ENCODE assay signal across 38 cellular contexts in genomic region chr9:72327631-72328030, GRCh38. TPM values are rescaled to one million over a fixed set of nuclear protein-coding genes. Genes with fewer than 3 reads are reported as not detected.
A peak's percentile ranks its signal among the peaks of the same experiment; 100 is the strongest.
DNase-seq lines count a peak whose midpoint lies in the region; ATAC-seq, FAIRE-seq and TF ChIP-seq lines count a peak whose summit lies in the region.
"Had no signal": no experiment of that assay in that cellular context is flagged by ENCODE, and none has a peak within 500 bp of the region (broad histone marks: within the 10 kb centered on the region; RNA-seq: fewer than 3 reads in every experiment).

No MANE protein-coding gene starts in this region.

- intact Hi-C loops in pancreas (cut with DNase I) = no loop called here

- FAIRE-seq in pancreas (lab: Jason Lieb, UNC) = no peak
- FAIRE-seq: endometrium, H54, islet of Langerhans had no signal

- DNase-seq in GM10248 (ENCODE audit: extremely low spot score) (peak; percentile 29), HK-2 (ENCODE audit: unreplicated experiment) (no peak), pancreas (no peak), osteocyte (ENCODE audit: extremely low spot score, unreplicated experiment) (no peak)
- DNase-seq in activated naive CD8-positive, alpha-beta T cell treated with anti-CD3 and anti-CD28 coated beads, Interleukin-2, amount 50 U/mL, for 24 hours = no peak
- DNase-seq: activated CD4-positive, alpha-beta T cell treated with anti-CD3 and anti-CD28 coated beads, Interleukin-2, amount 50 U/mL, for 48 hours; activated CD4-positive, CD25-positive, alpha-beta regulatory T cell treated with anti-CD3 and anti-CD28 coated beads, Interleukin-2, amount 50 U/mL, for 72 hours; activated CD8-positive, alpha-beta memory T cell treated with anti-CD3 and anti-CD28 coated beads, Interleukin-2, amount 50 U/mL, for 4 hours; activated naive CD4-positive, alpha-beta T cell treated with anti-CD3 and anti-CD28 coated beads for 36 hours; amniotic stem cell; C1 segment of cervical spinal cord; COR-L47; DMS53; dorsolateral prefrontal cortex; esophagus squamous epithelium; foreskin keratinocyte; head of caudate nucleus; left ventricle myocardium inferior; mesendoderm; MV-4-11; NCI-H1436 treated with DMSO at 0.1 percent for 48 hours; NCI-H2081 treated with DMSO at 0.1 percent for 48 hours; NCI-H2227 treated with DMSO at 0.1 percent for 48 hours; NCI-H69; Peyer's patch; SHP77 treated with DMSO at 0.1 percent for 48 hours; stimulated activated naive CD4-positive, alpha-beta T cell had no signal

- H3K4me1 Mint-ChIP-seq in activated naive CD8-positive, alpha-beta T cell treated with anti-CD3 and anti-CD28 coated beads, Interleukin-2, amount 50 U/mL, for 24 hours = peaks cover 3% of the 10 kb centered on the region
- H3K4me1 Mint-ChIP-seq in osteocyte (ENCODE audit: unreplicated experiment) = no peaks in the 10 kb centered on the region

- no peak overlapping the region for H3K4me3 ChIP-seq in pancreas
- H3K4me3 ChIP-seq: dorsolateral prefrontal cortex, esophagus squamous epithelium, left ventricle myocardium inferior, Peyer's patch, skin epidermis had no signal

- CTCF ChIA-PET in GM10248 (lab: Yijun Ruan, JAX) = interaction anchor here (1.1 kb wide), 1 partner anchor 265 kb away, joined by 3 read pairs; no protein-coding TSS in a partner anchor

- no peak overlapping the region for H3K4me3 Mint-ChIP-seq in activated naive CD8-positive, alpha-beta T cell treated with anti-CD3 and anti-CD28 coated beads, Interleukin-2, amount 50 U/mL, for 24 hours
- H3K4me3 Mint-ChIP-seq in osteocyte (ENCODE audit: unreplicated experiment) = no peak overlapping the region
- H3K4me3 Mint-ChIP-seq: activated naive CD4-positive, alpha-beta T cell treated with anti-CD3 and anti-CD28 coated beads for 36 hours; activated T-helper 1 cell treated with anti-CD3 and anti-CD28 coated beads, Interleukin-12 subunit alpha, Interleukin-12 subunit beta, Interleukin-2, Interleukin-4 antibody, amounts not matched to agents 30 ng/mL and 10 ng/mL and 1 ng/mL, durations not matched to agents 14 hours and 24 hours and 36 hours; neural crest cell; type B pancreatic cell had no signal

- no peaks in the 10 kb centered on the region for H3K27me3 ChIP-seq in pancreas
- H3K27me3 ChIP-seq: dorsolateral prefrontal cortex, esophagus squamous epithelium, foreskin keratinocyte, Peyer's patch had no signal

- POLR2A ChIA-PET in GM10248 (lab: Yijun Ruan, JAX) = no interaction called here

- WGBS in pancreas, 2 donors = 76 to 83% methylated on average over 10 of the region's 10 CpGs

- H3K27me3 Mint-ChIP-seq in activated naive CD8-positive, alpha-beta T cell treated with anti-CD3 and anti-CD28 coated beads, Interleukin-2, amount 50 U/mL, for 24 hours = peaks cover 6% of the 10 kb centered on the region
- H3K27me3 Mint-ChIP-seq in osteocyte (ENCODE audit: unreplicated experiment) = peaks cover 25% of the 10 kb centered on the region

- no peaks in the 10 kb centered on the region for H3K9me3 ChIP-seq in pancreas
- H3K9me3 ChIP-seq: esophagus squamous epithelium, Peyer's patch had no signal

- no peaks in the 10 kb centered on the region for H3K9me3 Mint-ChIP-seq in activated naive CD8-positive, alpha-beta T cell treated with anti-CD3 and anti-CD28 coated beads, Interleukin-2, amount 50 U/mL, for 24 hours
- peaks cover 4% of the 10 kb centered on the region for H3K9me3 Mint-ChIP-seq in osteocyte (ENCODE audit: unreplicated experiment)
- H3K9me3 Mint-ChIP-seq: activated naive CD4-positive, alpha-beta T cell treated with anti-CD3 and anti-CD28 coated beads for 36 hours; activated T-helper 1 cell treated with anti-CD3 and anti-CD28 coated beads, Interleukin-12 subunit alpha, Interleukin-12 subunit beta, Interleukin-2, Interleukin-4 antibody, amounts not matched to agents 30 ng/mL and 10 ng/mL and 1 ng/mL, durations not matched to agents 14 hours and 24 hours and 36 hours had no signal

- H3K4me1 ChIP-seq in pancreas = no peaks in the 10 kb centered on the region
- H3K4me1 ChIP-seq: foreskin keratinocyte, left ventricle myocardium inferior, Peyer's patch had no signal

- no peaks in the 10 kb centered on the region for H3K36me3 ChIP-seq in pancreas
- H3K36me3 ChIP-seq: esophagus squamous epithelium, left ventricle myocardium inferior, Peyer's patch had no signal

- peak; percentile 53 for ATAC-seq in GM18907 (IDR thresholded peaks at IDR 0.05; ENCODE audit: unreplicated experiment)
- ATAC-seq in HG02798 (IDR thresholded peaks at IDR 0.05; ENCODE audit: poor library complexity, unreplicated experiment) = peak; percentile 59
- peak; percentile 67 for ATAC-seq in HG03469 (IDR thresholded peaks at IDR 0.05; ENCODE audit: unreplicated experiment)
- ATAC-seq in activated naive CD8-positive, alpha-beta T cell treated with anti-CD3 and anti-CD28 coated beads, Interleukin-2, amount 50 U/mL, for 24 hours = no peak
- no peak for ATAC-seq in pancreas
- ATAC-seq: foreskin keratinocyte had no signal

- TF ChIP-seq CTCF in GM10248 (IDR thresholded peaks at IDR 0.05; ENCODE audit: control extremely low read depth, extremely low read depth, low read depth, missing control alignments) = no peak
- TF ChIP-seq CTCF in pancreas (IDR thresholded peaks at IDR 0.05) = no peak
- no peak for TF ChIP-seq CTCF in osteocyte (IDR thresholded peaks at IDR 0.05)

- no peak overlapping the region for H3K27ac ChIP-seq in pancreas
- H3K27ac ChIP-seq: 22Rv1, dorsolateral prefrontal cortex, esophagus squamous epithelium, foreskin keratinocyte, left ventricle myocardium inferior, Peyer's patch, skin epidermis had no signal

- no peaks in the 10 kb centered on the region for H3K36me3 Mint-ChIP-seq in activated naive CD8-positive, alpha-beta T cell treated with anti-CD3 and anti-CD28 coated beads, Interleukin-2, amount 50 U/mL, for 24 hours (ENCODE audit: low read depth)
- no peaks in the 10 kb centered on the region for H3K36me3 Mint-ChIP-seq in osteocyte (ENCODE audit: unreplicated experiment)
- H3K36me3 Mint-ChIP-seq: type B pancreatic cell had no signal

- no peak overlapping the region for H3K27ac Mint-ChIP-seq in activated naive CD8-positive, alpha-beta T cell treated with anti-CD3 and anti-CD28 coated beads, Interleukin-2, amount 50 U/mL, for 24 hours
- no peak overlapping the region for H3K27ac Mint-ChIP-seq in osteocyte (ENCODE audit: unreplicated experiment)
- H3K27ac Mint-ChIP-seq: activated naive CD4-positive, alpha-beta T cell treated with anti-CD3 and anti-CD28 coated beads for 36 hours; activated T-helper 1 cell treated with anti-CD3 and anti-CD28 coated beads, Interleukin-12 subunit alpha, Interleukin-12 subunit beta, Interleukin-2, Interleukin-4 antibody, amounts not matched to agents 30 ng/mL and 10 ng/mL and 1 ng/mL, durations not matched to agents 14 hours and 24 hours and 36 hours; type B pancreatic cell had no signal

RNA-seq across cellular contexts. Expression of gene ZFAND5, which starts 37.4 kb away (rescaled TPM):
- 10 to 100 TPM; 47.8 to 98.6 (median 70.8) TPM for total RNA-seq in pancreas
- polyA plus RNA-seq in pancreas = 10 to 100 TPM; 55.6 to 84.7 TPM
- total RNA-seq in osteocyte = 208 and 233 TPM in 2 replicates

Comparison
In these comparisons a context has a peak if more than half of its experiments do, and no peak if none do; other contexts are left out.
1. ATAC-seq: peak in GM18907 (single experiment), HG02798 (single experiment) and HG03469 (single experiment); none in activated naive CD8-positive, alpha-beta T cell treated with anti-CD3 and anti-CD28 coated beads, Interleukin-2, amount 50 U/mL, for 24 hours (single experiment) and pancreas (0 of 4).